17 cellular contexts compared by ENCODE assay signal in the genomic region with DNA sequence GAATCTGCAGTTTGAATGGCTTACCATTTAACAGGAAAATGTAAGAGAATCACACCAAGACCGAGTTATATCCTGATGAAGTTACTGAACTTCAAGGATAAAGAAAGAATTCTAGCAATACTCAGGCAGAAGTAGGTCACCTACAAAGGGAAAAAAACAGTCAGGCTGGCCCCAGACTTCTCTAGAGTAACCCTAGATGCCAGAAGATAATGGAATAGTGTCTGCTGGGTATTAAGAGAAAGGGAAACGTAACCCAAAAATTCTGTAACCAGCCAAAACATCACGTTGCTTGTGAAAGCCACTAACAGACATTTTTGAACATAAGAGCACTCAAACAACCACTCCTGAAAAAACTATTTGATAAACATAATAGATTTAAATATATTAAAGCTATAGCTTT. TPM values are rescaled to one million over a fixed set of nuclear protein-coding genes. Genes with fewer than 3 reads are reported as not detected.
A peak's percentile ranks its signal among the peaks of the same experiment; 100 is the strongest.
DNase-seq lines count a peak whose midpoint lies in the region; ATAC-seq and TF ChIP-seq lines count a peak whose summit lies in the region.
"Had no signal": no experiment of that assay in that cellular context is flagged by ENCODE, and none has a peak within 500 bp of the region (broad histone marks: within the 10 kb centered on the region; RNA-seq: fewer than 3 reads in every experiment).

No MANE protein-coding gene starts in this region.

- CTCF ChIA-PET in CD4-positive, alpha-beta memory T cell (lab: Charles Lee; ENCODE audit: partially characterized antibody) = no interaction called here
- CTCF ChIA-PET in Calu3 (lab: Charles Lee) = no interaction called here
- CTCF ChIA-PET in activated CD4-positive, alpha-beta memory T cell treated with anti-CD3 and anti-CD28 coated beads, Interleukin-2, amount 10 ng/mL, durations not matched to agents 7 days and 5 days (lab: Charles Lee) = no interaction called here

- H3K9me3 Mint-ChIP-seq in CD4-positive, alpha-beta memory T cell = no peaks in the 10 kb centered on the region
- H3K9me3 Mint-ChIP-seq in Calu3 (ENCODE audit: low read depth, unreplicated experiment) (no peaks in the 10 kb centered on the region), natural killer cell (no peaks in the 10 kb centered on the region)
- no peaks in the 10 kb centered on the region for H3K9me3 Mint-ChIP-seq in activated CD4-positive, alpha-beta memory T cell treated with anti-CD3 and anti-CD28 coated beads, Interleukin-2, amount 10 ng/mL, durations not matched to agents 7 days and 5 days

- peak overlapping the region; percentile 31 for H3K27ac ChIP-seq in CD4-positive, alpha-beta memory T cell (ENCODE audit: low read depth, low read length)
- H3K27ac ChIP-seq in substantia nigra (ENCODE audit: low read depth, low read length, poor library complexity, severe bottlenecking) (no peak overlapping the region), WERI-Rb-1 (no peak overlapping the region)
- H3K27ac ChIP-seq: BLaER1, upper lobe of left lung had no signal

- H3K9me3 ChIP-seq in CD4-positive, alpha-beta memory T cell (ENCODE audit: control insufficient read depth in 1 of 2, low read length in 2 of 2) = no peaks in the 10 kb centered on the region
- H3K9me3 ChIP-seq in WERI-Rb-1 (ENCODE audit: severe bottlenecking) = no peaks in the 10 kb centered on the region
- H3K9me3 ChIP-seq: BLaER1, mucosa of descending colon, upper lobe of left lung had no signal

- H3K36me3 Mint-ChIP-seq in CD4-positive, alpha-beta memory T cell = peaks cover 3% of the 10 kb centered on the region in 2 donors
- H3K36me3 Mint-ChIP-seq in Calu3 (ENCODE audit: insufficient read depth, unreplicated experiment) (peaks cover 5% of the 10 kb centered on the region), natural killer cell (no peaks in the 10 kb centered on the region)
- peaks cover 4% of the 10 kb centered on the region for H3K36me3 Mint-ChIP-seq in activated CD4-positive, alpha-beta memory T cell treated with anti-CD3 and anti-CD28 coated beads, Interleukin-2, amount 10 ng/mL, durations not matched to agents 7 days and 5 days (ENCODE audit: low read depth)
- H3K36me3 Mint-ChIP-seq: IgD-negative memory B cell had no signal

- intact Hi-C loops in CD4-positive, alpha-beta memory T cell (cut with micrococcal nuclease) = loop anchor here (2.0 kb wide), 1 partner anchor 14 kb away; no protein-coding TSS in a partner anchor
- intact Hi-C loops in Calu3 (cut with micrococcal nuclease; ENCODE audit: unreplicated experiment) (no loop called here), natural killer cell (cut with micrococcal nuclease) (no loop called here)

- TF ChIP-seq CTCF in Calu3 (IDR thresholded peaks at IDR 0.05; ENCODE audit: unreplicated experiment) = no peak
- TF ChIP-seq CTCF in natural killer cell (IDR thresholded peaks at IDR 0.05) = no peak
- TF ChIP-seq CTCF in WERI-Rb-1 (IDR thresholded peaks at IDR 0.05; ENCODE audit: low read depth, low read length) = no peak

- H3K27ac Mint-ChIP-seq in CD4-positive, alpha-beta memory T cell = peak overlapping the region; percentile 47 to 97 (median 83)
- H3K27ac Mint-ChIP-seq in Calu3 (ENCODE audit: unreplicated experiment) (peak overlapping the region; percentile 46), natural killer cell (peak overlapping the region; percentile 34 to 68)
- H3K27ac Mint-ChIP-seq in activated CD4-positive, alpha-beta memory T cell treated with anti-CD3 and anti-CD28 coated beads, Interleukin-2, amount 10 ng/mL, durations not matched to agents 7 days and 5 days = peak overlapping the region; percentile 8

- H3K4me3 ChIP-seq in CD4-positive, alpha-beta memory T cell (ENCODE audit: low read length in 2 of 2) = no peak overlapping the region
- H3K4me3 ChIP-seq in WERI-Rb-1 (ENCODE audit: low read depth, low read length) = no peak overlapping the region
- H3K4me3 ChIP-seq: BLaER1, mucosa of descending colon, upper lobe of left lung had no signal

- peaks cover 55% of the 10 kb centered on the region for H3K4me1 ChIP-seq in CD4-positive, alpha-beta memory T cell (ENCODE audit: insufficient read depth, low read length)

- no TSS peak for BruUV-seq in Calu3 (replicated peaks; lab: Mats Ljungman, UMichigan)

- ATAC-seq in natural killer cell (peak in 1 of 3 donors; percentile 28), GM18502 (IDR thresholded peaks at IDR 0.05; ENCODE audit: poor library complexity, unreplicated experiment) (no peak)
- ATAC-seq: left colon, mucosa of descending colon had no signal

- peak; percentile 25 to 70 (median 38) for DNase-seq in CD4-positive, alpha-beta memory T cell
- DNase-seq in Calu3 (no peak), natural killer cell (no peak), substantia nigra (lab: John Stamatoyannopoulos, UW) (no peak), WERI-Rb-1 (no peak)
- no peak for DNase-seq in activated CD4-positive, alpha-beta memory T cell treated with anti-CD3 and anti-CD28 coated beads, Interleukin-2, amount 10 ng/mL, durations not matched to agents 7 days and 5 days
- DNase-seq: left colon; mucosa of descending colon; MV-4-11; NCI-H2081; NCI-H524 treated with DMSO at 0.1 percent for 48 hours; stimulated activated CD4-positive, alpha-beta T cell treated with anti-CD3 and anti-CD28 coated beads, Interleukin-4, amount 100 ng/mL, for 24 hours; stimulated activated CD8-positive, alpha-beta memory T cell treated with anti-CD3 and anti-CD28 coated beads, Interleukin-4, amount 100 ng/mL, for 48 hours; upper lobe of left lung had no signal

- no peaks in the 10 kb centered on the region for H3K27me3 Mint-ChIP-seq in CD4-positive, alpha-beta memory T cell
- H3K27me3 Mint-ChIP-seq in Calu3 (ENCODE audit: unreplicated experiment) (no peaks in the 10 kb centered on the region), natural killer cell (ENCODE audit: low read depth in 2 of 2) (no peaks in the 10 kb centered on the region)
- no peaks in the 10 kb centered on the region for H3K27me3 Mint-ChIP-seq in activated CD4-positive, alpha-beta memory T cell treated with anti-CD3 and anti-CD28 coated beads, Interleukin-2, amount 10 ng/mL, durations not matched to agents 7 days and 5 days
- H3K27me3 Mint-ChIP-seq: IgD-negative memory B cell had no signal

- H3K4me1 Mint-ChIP-seq in CD4-positive, alpha-beta memory T cell = peaks cover 38 to 70% (median 54%) of the 10 kb centered on the region in 4 donors
- H3K4me1 Mint-ChIP-seq in Calu3 (ENCODE audit: low read depth, unreplicated experiment) = peaks cover 39% of the 10 kb centered on the region
- H3K4me1 Mint-ChIP-seq in activated CD4-positive, alpha-beta memory T cell treated with anti-CD3 and anti-CD28 coated beads, Interleukin-2, amount 10 ng/mL, durations not matched to agents 7 days and 5 days = peaks cover 37% of the 10 kb centered on the region
- peaks cover 44 to 50% of the 10 kb centered on the region in 2 donors for H3K4me1 Mint-ChIP-seq in natural killer cell

- H3K27me3 ChIP-seq in CD4-positive, alpha-beta memory T cell (ENCODE audit: insufficient read depth, low read length) = no peaks in the 10 kb centered on the region
- no peaks in the 10 kb centered on the region for H3K27me3 ChIP-seq in WERI-Rb-1 (ENCODE audit: insufficient read depth, low read depth, severe bottlenecking)
- H3K27me3 ChIP-seq: BLaER1, upper lobe of left lung had no signal

- POLR2A ChIA-PET in CD4-positive, alpha-beta memory T cell (lab: Charles Lee; ENCODE audit: partially characterized antibody) = no interaction called here
- POLR2A ChIA-PET in activated CD4-positive, alpha-beta memory T cell treated with anti-CD3 and anti-CD28 coated beads, Interleukin-2, amount 10 ng/mL, durations not matched to agents 7 days and 5 days (lab: Charles Lee) = no interaction called here

- peak overlapping the region in 7 of 8 donors; percentile 4 to 84 (median 76) for H3K4me3 Mint-ChIP-seq in CD4-positive, alpha-beta memory T cell
- H3K4me3 Mint-ChIP-seq in Calu3 (ENCODE audit: low read depth, unreplicated experiment) = no peak overlapping the region
- no peak overlapping the region for H3K4me3 Mint-ChIP-seq in activated CD4-positive, alpha-beta memory T cell treated with anti-CD3 and anti-CD28 coated beads, Interleukin-2, amount 10 ng/mL, durations not matched to agents 7 days and 5 days
- H3K4me3 Mint-ChIP-seq in natural killer cell = peak overlapping the region; percentile 7

- no peaks in the 10 kb centered on the region for H3K36me3 ChIP-seq in CD4-positive, alpha-beta memory T cell (ENCODE audit: insufficient read depth, low read length)
- no peaks in the 10 kb centered on the region for H3K36me3 ChIP-seq in WERI-Rb-1
- H3K36me3 ChIP-seq: upper lobe of left lung had no signal

RNA-seq across cellular contexts. Expression of a gene that starts 31.3 kb away (rescaled TPM):
- 10 to 100 TPM; 56.9 to 61.6 TPM for total RNA-seq in CD4-positive, alpha-beta memory T cell
- 10 to 100 TPM; 62.4 to 69.4 TPM for polyA plus RNA-seq in CD4-positive, alpha-beta memory T cell
- total RNA-seq in Calu3 (2022) = 52.0 and 52.5 TPM in 2 replicates
- total RNA-seq in activated CD4-positive, alpha-beta memory T cell treated with anti-CD3 and anti-CD28 coated beads, Interleukin-2, amount 10 ng/mL, durations not matched to agents 7 days and 5 days = 10 to 100 TPM; 65.3 to 66.4 TPM
- total RNA-seq in natural killer cell = 10 to 100 TPM; 58.2 to 76.4 (median 64.7) TPM

Comparison
In these comparisons a context has a peak if more than half of its experiments do, and no peak if none do; other contexts are left out.
1. DNase-seq: peak in CD4-positive, alpha-beta memory T cell (5 of 5); none in Calu3 (single experiment), activated CD4-positive, alpha-beta memory T cell treated with anti-CD3 and anti-CD28 coated beads, Interleukin-2, amount 10 ng/mL, durations not matched to agents 7 days and 5 days (single experiment), natural killer cell (single experiment), substantia nigra (0 of 49) and WERI-Rb-1 (single experiment).
2. H3K27ac Mint-ChIP-seq: peak in every context shown above with its lines; median percentile 83 in CD4-positive, alpha-beta memory T cell; 51 in natural killer cell; 46 in Calu3; 8 in activated CD4-positive, alpha-beta memory T cell treated with anti-CD3 and anti-CD28 coated beads, Interleukin-2, amount 10 ng/mL, durations not matched to agents 7 days and 5 days.
3. H3K4me3 Mint-ChIP-seq: peak in CD4-positive, alpha-beta memory T cell (7 of 8) and natural killer cell (single experiment); none in Calu3 (single experiment) and activated CD4-positive, alpha-beta memory T cell treated with anti-CD3 and anti-CD28 coated beads, Interleukin-2, amount 10 ng/mL, durations not matched to agents 7 days and 5 days (single experiment).